ENCODE assay signal across 14 cellular contexts in genomic region chr14:33696165-33696564, GRCh38.
A peak's percentile ranks its signal among the peaks of the same experiment; 100 is the strongest.
DNase-seq lines count a peak whose midpoint lies in the region; ATAC-seq lines count a peak whose summit lies in the region.
"Had no signal": no experiment of that assay in that cellular context is flagged by ENCODE, and none has a peak within 500 bp of the region (broad histone marks: within the 10 kb centered on the region; RNA-seq: fewer than 3 reads in every experiment).

No MANE protein-coding gene starts in this region.

- ATAC-seq in GM18868 (IDR thresholded peaks at IDR 0.05; ENCODE audit: unreplicated experiment) (no peak), HG03135 (IDR thresholded peaks at IDR 0.05; ENCODE audit: unreplicated experiment) (no peak)
- ATAC-seq: HepG2 had no signal

- DNase-seq in NCI-H2107 treated with DMSO at 0.1 percent for 48 hours (lab: John Stamatoyannopoulos, UW; ENCODE audit: unreplicated experiment) = peak; percentile 40
- no peak for DNase-seq in NCI-H2107 (lab: John Stamatoyannopoulos, UW)
- peak; percentile 95 for DNase-seq in NCI-H2029 (lab: John Stamatoyannopoulos, UW)
- DNase-seq in NK-92 (lab: John Stamatoyannopoulos, UW; ENCODE audit: unreplicated experiment) = no peak
- DNase-seq: 8988T; Calu3; CD4-positive, alpha-beta memory T cell; GF-D8; H9 had no signal

- peak overlapping the region; percentile 55 for H3K27ac ChIP-seq in cingulate gyrus (ENCODE audit: low read depth, low read length)
- H3K27ac ChIP-seq: BLaER1 had no signal

Comparison
In these comparisons a context has a peak if more than half of its experiments do, and no peak if none do; other contexts are left out.
1. DNase-seq: peak in NCI-H2107 treated with DMSO at 0.1 percent for 48 hours (single experiment) and NCI-H2029 (single experiment); none in NCI-H2107 (single experiment) and NK-92 (single experiment).